ENCODE assay signal across 14 cellular contexts in genomic region chrX:68415289-68415688, GRCh38. TPM values are rescaled to one million over a fixed set of nuclear protein-coding genes. Genes with fewer than 3 reads are reported as not detected.
DNase-seq lines count a peak whose midpoint lies in the region; ATAC-seq and TF ChIP-seq lines count a peak whose summit lies in the region.
"Had no signal": no experiment of that assay in that cellular context is flagged by ENCODE, and none has a peak within 500 bp of the region (broad histone marks: within the 10 kb centered on the region; RNA-seq: fewer than 3 reads in every experiment).

No MANE protein-coding gene starts in this region.

- TF ChIP-seq POLR2A in suprapubic skin (IDR thresholded peaks at IDR 0.05) = no peak

- H3K4me3 ChIP-seq in adipocyte (ENCODE audit: low read length) (no peak overlapping the region), suprapubic skin (no peak overlapping the region)
- H3K4me3 ChIP-seq: coronary artery had no signal

- H3K9ac ChIP-seq in adipocyte (ENCODE audit: low read length) = no peak overlapping the region

- intact Hi-C loops in left cardiac atrium (cut with DNase I) = no loop called here

- H3K4me1 ChIP-seq in adipocyte (ENCODE audit: control insufficient read depth, insufficient read depth, low read length) (peaks cover 26% of the 10 kb centered on the region), suprapubic skin (peaks cover 28% of the 10 kb centered on the region)

- H3K27me3 ChIP-seq in adipocyte (replicated peaks; ENCODE audit: control insufficient read depth, insufficient read depth, low read length) (peaks cover 3% of the 10 kb centered on the region), suprapubic skin (no peaks in the 10 kb centered on the region)

- H3K9me3 ChIP-seq in adipocyte (ENCODE audit: control insufficient read depth, low read length) (no peaks in the 10 kb centered on the region), suprapubic skin (no peaks in the 10 kb centered on the region)

- H3K36me3 ChIP-seq in adipocyte (ENCODE audit: control insufficient read depth, insufficient read depth, low read length, severe bottlenecking) (no peaks in the 10 kb centered on the region), suprapubic skin (no peaks in the 10 kb centered on the region)

- TF ChIP-seq CTCF in AG09319 (IDR thresholded peaks at IDR 0.05; ENCODE audit: low read depth, low read length) = no peak
- no peak for TF ChIP-seq CTCF in suprapubic skin (IDR thresholded peaks at IDR 0.05)

- H3K27ac ChIP-seq in suprapubic skin = no peak overlapping the region
- H3K27ac ChIP-seq: coronary artery had no signal

- 72% methylated on average over 1 of the region's 1 CpG for WGBS in suprapubic skin

- TF ChIP-seq RAD21 in Ishikawa (IDR thresholded peaks at IDR 0.05; ENCODE audit: low read depth) = no peak

- peak; percentile 37 for DNase-seq in AG09319 (ENCODE audit: extremely low read depth, low read depth)
- DNase-seq in adipocyte (ENCODE audit: low read depth) = peak; percentile 48
- peak; percentile 50 for DNase-seq in left cardiac atrium
- DNase-seq in suprapubic skin (ENCODE audit: low spot score in 2 of 2) = no peak
- DNase-seq: activated CD8-positive, alpha-beta T cell treated with anti-CD3 and anti-CD28 coated beads, Interleukin-2, amount 10 ng/mL, durations not matched to agents 7 days and 5 days; activated naive CD4-positive, alpha-beta T cell treated with anti-CD3 and anti-CD28 coated beads for 36 hours; DMS79; NCI-H748 treated with DMSO at 0.1 percent for 48 hours; SW 1271 had no signal

- peak; percentile 83 to 84 for ATAC-seq in left cardiac atrium
- no peak for ATAC-seq in HG02610 (IDR thresholded peaks at IDR 0.05; ENCODE audit: unreplicated experiment)
- no peak for ATAC-seq in GM18519 (IDR thresholded peaks at IDR 0.05; ENCODE audit: low FRiP score, unreplicated experiment)
- ATAC-seq in GM21423 (IDR thresholded peaks at IDR 0.05; ENCODE audit: unreplicated experiment) = no peak
- ATAC-seq: activated CD8-positive, alpha-beta T cell treated with anti-CD3 and anti-CD28 coated beads, Interleukin-2, amount 10 ng/mL, durations not matched to agents 7 days and 5 days had no signal

- no peak for TF ChIP-seq EP300 in Ishikawa (IDR thresholded peaks at IDR 0.05; ENCODE audit: borderline replicate concordance)
- no peak for TF ChIP-seq EP300 in suprapubic skin (IDR thresholded peaks at IDR 0.05)

TF ChIP-seq in Ishikawa, 13 proteins besides CTCF, POLR2A, EP300 and RAD21:
- no peak for TF ChIP-seq USF1 (IDR thresholded peaks at IDR 0.05)
- TF ChIP-seq NFIC (IDR thresholded peaks at IDR 0.05) = peak; percentile 30; the same call in 1 of the 2 replicates

RNA-seq across cellular contexts. Expression of gene OPHN1, which starts 18.0 kb away (rescaled TPM):
- total RNA-seq in left cardiac atrium (1 to 10 TPM; 3.1 to 5.7 TPM), suprapubic skin (10 to 100 TPM in 1 of 4 donors, 1 to 10 TPM in 3; 4.5 to 16.0 (median 8.4) TPM)
- total RNA-seq: activated naive CD4-positive, alpha-beta T cell treated with anti-CD3 and anti-CD28 coated beads for 36 hours had no signal

Comparison
In these comparisons a context has a peak if more than half of its experiments do, and no peak if none do; other contexts are left out.
1. DNase-seq: peak in AG09319 (single experiment), adipocyte (single experiment) and left cardiac atrium (single experiment); none in suprapubic skin (0 of 2).
2. ATAC-seq: peak in left cardiac atrium (2 of 2); none in HG02610 (single experiment), GM18519 (single experiment) and GM21423 (single experiment).